ENCODE assay signal across 2 cellular contexts in the genomic region with DNA sequence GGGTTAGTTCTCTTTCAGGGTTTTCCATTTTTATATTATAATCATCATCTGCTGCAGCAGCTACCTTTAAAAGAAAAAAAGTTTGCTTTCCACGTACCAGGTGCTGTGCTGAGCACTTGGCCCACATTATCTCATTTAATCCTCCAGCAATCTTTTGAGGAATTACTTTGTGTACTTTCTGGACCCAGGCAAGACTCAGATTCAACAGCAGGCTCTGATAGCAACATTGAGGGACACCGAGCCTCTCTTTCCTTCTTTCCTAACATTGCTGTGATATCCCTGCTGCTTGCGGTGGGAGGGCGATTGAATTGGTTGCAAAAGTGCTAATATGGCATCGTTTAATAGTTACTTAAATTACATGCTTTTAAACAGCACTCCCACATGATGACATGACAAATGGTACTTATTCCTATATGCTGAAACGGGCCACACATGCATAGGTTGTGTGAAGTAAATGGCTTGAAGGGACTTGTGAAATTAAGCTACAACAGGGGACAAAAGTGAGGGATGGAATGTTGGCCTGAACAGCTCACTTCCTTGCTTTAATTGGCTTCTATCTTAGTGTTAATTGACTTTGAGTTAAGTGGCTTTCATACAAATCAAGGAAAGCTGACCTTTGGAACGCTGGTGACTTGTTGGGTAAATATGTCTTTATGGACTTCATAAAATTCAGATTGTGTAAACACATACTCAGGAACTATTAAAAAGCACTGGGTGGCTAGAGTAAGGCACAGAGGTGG.
TF ChIP-seq lines count a peak whose summit lies in the region.

No MANE protein-coding gene starts in this region.

TF ChIP-seq in liver, 16 proteins besides CTCF, POLR2A, EP300 and RAD21 (continued from another document):
- TF ChIP-seq, protein P1, sequence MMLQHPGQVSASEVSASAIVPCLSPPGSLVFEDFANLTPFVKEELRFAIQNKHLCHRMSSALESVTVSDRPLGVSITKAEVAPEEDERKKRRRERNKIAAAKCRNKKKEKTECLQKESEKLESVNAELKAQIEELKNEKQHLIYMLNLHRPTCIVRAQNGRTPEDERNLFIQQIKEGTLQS (IDR thresholded peaks at IDR 0.05): no peak
- peak; percentile 64 to 71 for TF ChIP-seq HNF4A (conservative IDR thresholded peaks at IDR 0.05)

TF ChIP-seq in GM12891, 5 proteins besides CTCF, POLR2A, EP300 and RAD21 (continued from another document):
- TF ChIP-seq SPI1 (IDR thresholded peaks at IDR 0.05; ENCODE audit: low read depth, low read length): no peak
